ENCODE assay signal across 23 cellular contexts in the genomic region with DNA sequence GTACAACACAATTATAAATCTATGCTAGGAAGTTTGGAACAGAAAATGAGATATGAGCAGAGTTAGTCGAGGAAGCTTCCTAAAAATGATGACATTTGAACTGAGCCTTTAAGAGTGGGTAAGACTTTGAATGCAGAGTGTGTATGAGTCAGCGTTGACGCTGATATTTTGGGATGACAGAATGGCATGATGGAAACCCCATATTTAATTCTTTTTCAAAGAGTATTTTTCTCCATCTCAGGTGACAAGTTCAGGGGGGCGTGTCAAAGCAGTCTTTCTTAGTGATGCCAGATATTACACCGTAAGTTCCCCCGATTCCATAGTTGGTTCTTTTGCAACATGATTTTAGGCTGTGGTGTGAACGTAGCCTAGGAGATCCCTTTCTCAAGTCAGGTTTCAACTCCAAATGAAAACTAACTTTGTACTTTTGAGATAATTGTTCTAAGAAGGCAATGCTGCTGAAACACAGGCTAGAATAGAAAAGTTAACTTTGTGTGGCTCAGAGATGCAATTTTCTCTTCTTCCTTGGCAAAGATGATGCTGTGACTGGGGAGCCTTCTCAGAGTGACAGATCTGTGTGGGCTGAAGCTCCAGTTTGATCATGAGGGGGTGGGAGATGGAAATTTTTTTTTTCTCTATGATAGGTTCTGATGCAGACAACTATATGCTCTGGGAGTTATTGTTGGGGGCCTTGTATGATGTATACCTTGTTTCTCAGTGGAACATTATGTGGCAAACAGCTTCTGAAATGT. TPM values are rescaled to one million over a fixed set of nuclear protein-coding genes. Genes with fewer than 3 reads are reported as not detected.
A peak's percentile ranks its signal among the peaks of the same experiment; 100 is the strongest.
DNase-seq lines count a peak whose midpoint lies in the region; ATAC-seq, FAIRE-seq and TF ChIP-seq lines count a peak whose summit lies in the region.
"Had no signal": no experiment of that assay in that cellular context is flagged by ENCODE, and none has a peak within 500 bp of the region (broad histone marks: within the 10 kb centered on the region; RNA-seq: fewer than 3 reads in every experiment).

No MANE protein-coding gene starts in this region.

- no peak overlapping the region for H3K4me3 Mint-ChIP-seq in activated T-cell treated with anti-CD3 and anti-CD28 coated beads, Interleukin-2, amount 50 U/mL, for 4 hours
- no peak overlapping the region for H3K4me3 Mint-ChIP-seq in activated T-helper 2 cell treated with anti-CD3 and anti-CD28 coated beads, Interferon-gamma antibody, Interleukin-2, Interleukin-4, amounts not matched to agents 10 μg/mL and 5 μg/mL and 100 μg/mL, durations not matched to agents 14 hours and 24 hours and 36 hours (ENCODE audit: low read depth)
- H3K4me3 Mint-ChIP-seq: CD14-positive monocyte; CD4-positive, alpha-beta memory T cell; HFFc6; IgD-negative memory B cell had no signal

- no peak for DNase-seq in activated T-cell treated with anti-CD3 and anti-CD28 coated beads, Interleukin-2, amount 50 U/mL, for 4 hours
- DNase-seq in activated T-cell treated with anti-CD3 and anti-CD28 coated beads for 4 hours (no peak), K562 (ENCODE audit: extremely low read depth in 1 of 4, low spot score in 3 of 4) (no peak)
- DNase-seq in stimulated activated CD4-positive, alpha-beta T cell treated with anti-CD3 and anti-CD28 coated beads, Interleukin-4, amount 100 ng/mL, for 24 hours = peak; percentile 9
- DNase-seq in stimulated activated CD4-positive, alpha-beta T cell treated with anti-CD3 and anti-CD28 coated beads, Interleukin-12 subunit alpha, Interleukin-12 subunit beta, amount 100 ng/mL, for 4 hours = no peak
- DNase-seq in activated T-helper 2 cell treated with anti-CD3 and anti-CD28 coated beads, Interferon-gamma antibody, Interleukin-2, Interleukin-4, amounts not matched to agents 10 μg/mL and 5 μg/mL and 100 μg/mL, durations not matched to agents 14 hours and 24 hours and 36 hours (ENCODE audit: low spot score) = no peak
- DNase-seq: AML-193; CD4-positive, alpha-beta memory T cell; DMS153; DMS79; GDM1; GOT3; H7; HFFc6 had no signal

- no peak overlapping the region for H3K4me2 ChIP-seq in K562 (ENCODE audit: insufficient read depth, low read length)
- H3K4me2 ChIP-seq: BLaER1 had no signal

- CTCF ChIA-PET in K562 (lab: Yijun Ruan, JAX; ENCODE audit: low intra/inter-chr PET ratio) = no interaction called here

- no peak overlapping the region for H3K27ac Mint-ChIP-seq in activated T-helper 2 cell treated with anti-CD3 and anti-CD28 coated beads, Interferon-gamma antibody, Interleukin-2, Interleukin-4, amounts not matched to agents 10 μg/mL and 5 μg/mL and 100 μg/mL, durations not matched to agents 14 hours and 24 hours and 36 hours
- H3K27ac Mint-ChIP-seq: CD14-positive monocyte; CD4-positive, alpha-beta memory T cell; HFFc6; IgD-negative memory B cell had no signal

- FAIRE-seq in K562 (lab: Jason Lieb, UNC) = no peak
- FAIRE-seq: A204.1, GM12892, GM18507, HTR-8/SVneo had no signal

- intact Hi-C loops in K562 (cut with micrococcal nuclease) = no loop called here
- intact Hi-C loops in activated T-helper 2 cell treated with anti-CD3 and anti-CD28 coated beads, Interferon-gamma antibody, Interleukin-2, Interleukin-4, amounts not matched to agents 10 μg/mL and 5 μg/mL and 100 μg/mL, durations not matched to agents 14 hours and 24 hours and 36 hours (cut with micrococcal nuclease) = no loop called here

- in situ Hi-C loops in K562 (cut with MboI) = no loop called here

- H3K9me3 Mint-ChIP-seq in activated T-cell treated with anti-CD3 and anti-CD28 coated beads, Interleukin-2, amount 50 U/mL, for 4 hours = no peaks in the 10 kb centered on the region
- no peaks in the 10 kb centered on the region for H3K9me3 Mint-ChIP-seq in activated T-helper 2 cell treated with anti-CD3 and anti-CD28 coated beads, Interferon-gamma antibody, Interleukin-2, Interleukin-4, amounts not matched to agents 10 μg/mL and 5 μg/mL and 100 μg/mL, durations not matched to agents 14 hours and 24 hours and 36 hours
- H3K9me3 Mint-ChIP-seq: HFFc6 had no signal

- H3K9me1 ChIP-seq in K562 (ENCODE audit: control insufficient read depth, insufficient read depth, low read length) = no peaks in the 10 kb centered on the region

- no peak for TF ChIP-seq POLR2A in K562 (conservative IDR thresholded peaks at IDR 0.05)

- no peak for TF ChIP-seq RAD21 in K562 (CRISPR knock-in tag; conservative IDR thresholded peaks at IDR 0.05 in 1 of 2, IDR thresholded peaks at IDR 0.05 in 1 of 2)

- H3K27me3 ChIP-seq in K562 (ENCODE audit: control insufficient read depth in 2 of 2, insufficient read depth in 2 of 2, low read length in 2 of 2) = no peaks in the 10 kb centered on the region
- H3K27me3 ChIP-seq: BLaER1 had no signal

- H3K36me3 ChIP-seq in K562 (ENCODE audit: control insufficient read depth, insufficient read depth, low read length) = no peaks in the 10 kb centered on the region
- H3K36me3 ChIP-seq: BLaER1 had no signal

- no peak overlapping the region for H2AFZ ChIP-seq in K562 (ENCODE audit: low read depth, low read length)

- H3K27ac ChIP-seq in K562 (ENCODE audit: extremely low read depth, low read depth, low read length) = no peak overlapping the region
- H3K27ac ChIP-seq: BLaER1 had no signal

- POLR2A ChIA-PET in K562 (lab: Yijun Ruan, JAX) = no interaction called here

- H3K36me3 Mint-ChIP-seq in activated T-cell treated with anti-CD3 and anti-CD28 coated beads, Interleukin-2, amount 50 U/mL, for 4 hours (ENCODE audit: insufficient read depth) = no peaks in the 10 kb centered on the region
- H3K36me3 Mint-ChIP-seq in activated T-helper 2 cell treated with anti-CD3 and anti-CD28 coated beads, Interferon-gamma antibody, Interleukin-2, Interleukin-4, amounts not matched to agents 10 μg/mL and 5 μg/mL and 100 μg/mL, durations not matched to agents 14 hours and 24 hours and 36 hours (ENCODE audit: low read depth) = no peaks in the 10 kb centered on the region
- H3K36me3 Mint-ChIP-seq: CD14-positive monocyte; CD4-positive, alpha-beta memory T cell; IgD-negative memory B cell had no signal

- no peaks in the 10 kb centered on the region for H4K20me1 ChIP-seq in K562 (replicated peaks; ENCODE audit: control insufficient read depth, insufficient read depth, low read length)
- H4K20me1 ChIP-seq: BLaER1 had no signal

- H3K4me3 ChIP-seq in K562 = no peak overlapping the region
- H3K4me3 ChIP-seq: BLaER1 had no signal

- H3K4me1 ChIP-seq in K562 (replicated peaks in 1 of 2; ENCODE audit: control insufficient read depth in 2 of 2, insufficient read depth in 2 of 2, low read length in 2 of 2) = no peaks in the 10 kb centered on the region
- H3K4me1 ChIP-seq: BLaER1 had no signal

- no peak for TF ChIP-seq CTCF in K562 (IDR thresholded peaks at IDR 0.05 in 2 of 3, conservative IDR thresholded peaks at IDR 0.05 in 1 of 3; ENCODE audit: insufficient read depth in 2 of 3, low read depth in 1 of 3, low read length in 3 of 3)

- ATAC-seq in activated T-cell treated with anti-CD3 and anti-CD28 coated beads, Interleukin-2, amount 50 U/mL, for 4 hours = peak; percentile 25 to 55
- ATAC-seq in K562 (no peak), GM19467 (IDR thresholded peaks at IDR 0.05; ENCODE audit: unreplicated experiment) (no peak)
- ATAC-seq: HCT116 had no signal

- H3K4me1 Mint-ChIP-seq in activated T-cell treated with anti-CD3 and anti-CD28 coated beads, Interleukin-2, amount 50 U/mL, for 4 hours (ENCODE audit: low read depth) = no peaks in the 10 kb centered on the region
- H3K4me1 Mint-ChIP-seq in activated T-helper 2 cell treated with anti-CD3 and anti-CD28 coated beads, Interferon-gamma antibody, Interleukin-2, Interleukin-4, amounts not matched to agents 10 μg/mL and 5 μg/mL and 100 μg/mL, durations not matched to agents 14 hours and 24 hours and 36 hours (ENCODE audit: low read depth) = no peaks in the 10 kb centered on the region
- H3K4me1 Mint-ChIP-seq: CD14-positive monocyte; CD4-positive, alpha-beta memory T cell; IgD-negative memory B cell had no signal

- H3K9ac ChIP-seq in K562 (ENCODE audit: insufficient read depth in 1 of 2, low read depth in 2 of 2, low read length in 2 of 2) = no peak overlapping the region
- H3K9ac ChIP-seq: BLaER1 had no signal

- TF ChIP-seq EP300 in K562 (IDR thresholded peaks at IDR 0.05; ENCODE audit: low read length) = no peak

- H3K79me2 ChIP-seq in K562 (ENCODE audit: control insufficient read depth, insufficient read depth, low read length) = no peaks in the 10 kb centered on the region

- 10% methylated on average over 7 of the region's 7 CpGs for WGBS in K562 (ENCODE audit: insufficient coverage, low coverage, missing lambda C conversion rate)

- no peaks in the 10 kb centered on the region for H3K9me3 ChIP-seq in K562 (replicated peaks; ENCODE audit: control insufficient read depth, insufficient read depth, low read depth, low read length)

- BruUV-seq in K562 (replicated peaks; lab: Mats Ljungman, UMichigan) = no TSS peak

- no peaks in the 10 kb centered on the region for H3K27me3 Mint-ChIP-seq in activated T-cell treated with anti-CD3 and anti-CD28 coated beads, Interleukin-2, amount 50 U/mL, for 4 hours (ENCODE audit: low read depth)
- H3K27me3 Mint-ChIP-seq in activated T-helper 2 cell treated with anti-CD3 and anti-CD28 coated beads, Interferon-gamma antibody, Interleukin-2, Interleukin-4, amounts not matched to agents 10 μg/mL and 5 μg/mL and 100 μg/mL, durations not matched to agents 14 hours and 24 hours and 36 hours (ENCODE audit: low read depth) = no peaks in the 10 kb centered on the region
- H3K27me3 Mint-ChIP-seq: CD4-positive, alpha-beta memory T cell; IgD-negative memory B cell had no signal

RNA-seq across cellular contexts. Expression of a gene that starts 59.2 kb away (rescaled TPM):
- total RNA-seq in activated T-cell treated with anti-CD3 and anti-CD28 coated beads, Interleukin-2, amount 50 U/mL, for 4 hours = 1 to 10 TPM in 2 of 3 donors, under 1 TPM in 1; 0.76 to 2.0 (median 1.9) TPM
- total RNA-seq in K562 (2011; cell fraction: chromatin; rRNA removed; ENCODE audit: low replicate concordance) = 7.3 and 11.6 TPM in 2 replicates
- total RNA-seq in K562 (2011; cell fraction: nucleolus; rRNA removed) = 5.5 and 5.8 TPM in 2 replicates
- 4.9 and 7.0 TPM in 2 replicates for total RNA-seq in K562 (2011; cell fraction: nucleoplasm; rRNA removed)
- total RNA-seq in K562 (2014; rRNA removed) (7.0 and 8.1 TPM in 2 replicates), K562 (2014; rRNA removed; fragmentation: Illumina TruSeq; extraction: Trizol) (9.0 and 9.1 TPM in 2 replicates), K562 (2015; rRNA removed; fragmentation: Illumina TruSeq; extraction: Trizol) (7.1 and 7.5 TPM in 2 replicates), K562 (2021) (8.8 and 9.6 TPM in 2 replicates)
- polyA plus RNA-seq in K562 (2011; rRNA removed) (1.9 and 8.1 TPM in 2 replicates), K562 (2014; fragmentation: Illumina TruSeq; extraction: Trizol) (7.8 and 8.1 TPM in 2 replicates), K562 (2014; fragmentation: Nextera tagmentation; extraction: Ambion mirVana) (1 to 10 TPM; 1.5 to 1.6 TPM), K562 (2014; rRNA removed) (5.3 and 5.6 TPM in 2 replicates)
- polyA plus RNA-seq in K562 (2011; cell fraction: cytosol; rRNA removed) = 0.63 and 4.4 TPM in 2 replicates
- polyA plus RNA-seq in K562 (2011; cell fraction: nucleus; rRNA removed) = 0.56 and 2.9 TPM in 2 replicates
- 6.6 and 7.7 TPM in 2 replicates for polyA plus RNA-seq in K562 (2012)
- polyA minus RNA-seq in K562 (2011; rRNA and poly(A)+ RNA removed) = 2.8 and 16.1 TPM in 2 replicates
- polyA minus RNA-seq in K562 (2011; cell fraction: cytosol; rRNA and poly(A)+ RNA removed) = 5.3 TPM in 1 of 2 replicates, not detected in the other
- polyA minus RNA-seq in K562 (2011; cell fraction: nucleus; rRNA and poly(A)+ RNA removed) = 1.6 and 5.0 TPM in 2 replicates
- 2.9 TPM in 2 replicates for total RNA-seq in activated T-helper 2 cell treated with anti-CD3 and anti-CD28 coated beads, Interferon-gamma antibody, Interleukin-2, Interleukin-4, amounts not matched to agents 10 μg/mL and 5 μg/mL and 100 μg/mL, durations not matched to agents 14 hours and 24 hours and 36 hours

Comparison
In these comparisons a context has a peak if more than half of its experiments do, and no peak if none do; other contexts are left out.
1. ATAC-seq: peak in activated T-cell treated with anti-CD3 and anti-CD28 coated beads, Interleukin-2, amount 50 U/mL, for 4 hours (2 of 2); none in K562 (single experiment) and GM19467 (single experiment).